In the genomic region with DNA sequence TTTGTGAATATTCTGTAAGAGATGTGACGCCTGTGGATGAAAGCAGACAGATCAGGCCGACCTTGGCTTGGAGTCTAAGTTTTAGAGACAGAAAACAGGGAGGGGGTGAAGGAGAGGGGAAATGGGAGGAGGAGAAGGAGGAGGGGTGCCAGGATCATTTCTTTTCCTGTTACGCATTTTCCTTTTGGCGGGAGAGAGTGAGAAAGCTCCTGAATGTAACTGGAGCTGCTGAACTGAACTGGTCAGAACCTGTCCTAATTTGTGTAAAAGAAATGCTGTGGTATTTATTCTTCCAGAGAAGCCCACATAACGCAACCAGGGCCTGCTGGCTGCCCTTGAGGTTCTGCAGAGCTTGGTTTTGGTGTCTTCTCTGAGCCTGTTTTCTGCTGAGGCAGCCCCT, we compare ENCODE assay signal across 14 cellular contexts. TPM values are rescaled to one million over a fixed set of nuclear protein-coding genes. Genes with fewer than 3 reads are reported as not detected.
A peak's percentile ranks its signal among the peaks of the same experiment; 100 is the strongest.
DNase-seq lines count a peak whose midpoint lies in the region; FAIRE-seq and TF ChIP-seq lines count a peak whose summit lies in the region.
"Had no signal": no experiment of that assay in that cellular context is flagged by ENCODE, and none has a peak within 500 bp of the region (broad histone marks: within the 10 kb centered on the region; RNA-seq: fewer than 3 reads in every experiment).

No MANE protein-coding gene starts in this region.

- H3K36me3 Mint-ChIP-seq in mesothelial cell of epicardium: no peaks in the 10 kb centered on the region
- H3K36me3 Mint-ChIP-seq: CD4-positive, CD25-positive, alpha-beta regulatory T cell; IgD-negative memory B cell had no signal

- H3K9me3 ChIP-seq in esophagus squamous epithelium (no peaks in the 10 kb centered on the region), tibial nerve (no peaks in the 10 kb centered on the region)

- TF ChIP-seq EP300 in tibial nerve (IDR thresholded peaks at IDR 0.05): peak in 1 of 2 donors; percentile 20

- H3K27ac ChIP-seq in VCaP (peak overlapping the region; percentile 86; the same call in 1 of the 2 replicates), esophagus squamous epithelium (peak overlapping the region; percentile 47 to 72 (median 58)), tibial nerve (peak overlapping the region in 3 of 4 donors; percentile 13 to 78 (median 76))

- DNase-seq in esophagus squamous epithelium (lab: John Stamatoyannopoulos, UW) (no peak), mesothelial cell of epicardium (ENCODE audit: low spot score in 2 of 2, unreplicated experiment in 2 of 2) (no peak), tibial nerve (ENCODE audit: low spot score in 2 of 2) (no peak), GM12891 (ENCODE audit: insufficient read length, low spot score) (no peak), HUDEP-2 (lab: John Stamatoyannopoulos, UW; ENCODE audit: unreplicated experiment in 76 of 76) (no peak), frontal cortex (ENCODE audit: low spot score in 2 of 2) (no peak)
- DNase-seq: activated T-cell treated with anti-CD3 and anti-CD28 coated beads for 4 hours; CD4-positive, CD25-positive, alpha-beta regulatory T cell; NCI-H1436 had no signal

- H3K9me3 Mint-ChIP-seq in mesothelial cell of epicardium: no peaks in the 10 kb centered on the region
- H3K9me3 Mint-ChIP-seq: CD4-positive, CD25-positive, alpha-beta regulatory T cell; stimulated activated naive CD8-positive, alpha-beta T cell treated with anti-CD3 and anti-CD28 coated beads, Interleukin-15, Interleukin-2, amounts not matched to agents 100 ng/mL and 50 ng/mL, for 24 hours had no signal

- 41 to 47% methylated on average over 5 of the region's 5 CpGs for WGBS in esophagus squamous epithelium, 2 donors
- WGBS in tibial nerve, 2 donors: 58 to 60% methylated on average over 5 of the region's 5 CpGs

- TF ChIP-seq POLR2A in esophagus squamous epithelium (IDR thresholded peaks at IDR 0.05): no peak
- TF ChIP-seq POLR2A in tibial nerve (IDR thresholded peaks at IDR 0.05): no peak
- no peak for TF ChIP-seq POLR2A in GM12891 (IDR thresholded peaks at IDR 0.05; ENCODE audit: low read depth, low read length)

- peak overlapping the region in 1 of 4 donors; percentile 23 for H3K4me3 ChIP-seq in esophagus squamous epithelium
- H3K4me3 ChIP-seq in tibial nerve: no peak overlapping the region

- peaks cover 69% of the 10 kb centered on the region for H3K4me1 Mint-ChIP-seq in mesothelial cell of epicardium

- FAIRE-seq in GM12891 (lab: Jason Lieb, UNC): no peak
- no peak for FAIRE-seq in frontal cortex (lab: Jason Lieb, UNC)
- FAIRE-seq: endometrium, G401.6 had no signal

- H3K36me3 ChIP-seq in esophagus squamous epithelium: no peaks in the 10 kb centered on the region
- no peaks in the 10 kb centered on the region for H3K36me3 ChIP-seq in tibial nerve

- H3K27me3 Mint-ChIP-seq in mesothelial cell of epicardium (ENCODE audit: low read depth): no peaks in the 10 kb centered on the region
- H3K27me3 Mint-ChIP-seq: CD4-positive, CD25-positive, alpha-beta regulatory T cell; stimulated activated naive CD8-positive, alpha-beta T cell treated with anti-CD3 and anti-CD28 coated beads, Interleukin-15, Interleukin-2, amounts not matched to agents 100 ng/mL and 50 ng/mL, for 24 hours had no signal

- H3K27me3 ChIP-seq in esophagus squamous epithelium (no peaks in the 10 kb centered on the region), tibial nerve (no peaks in the 10 kb centered on the region)

- H3K4me1 ChIP-seq in esophagus squamous epithelium (peaks cover 4 to 67% (median 38%) of the 10 kb centered on the region in 3 donors), tibial nerve (peaks cover 1 to 84% (median 24%) of the 10 kb centered on the region in 4 donors)

- peak overlapping the region; percentile 57 for H3K27ac Mint-ChIP-seq in mesothelial cell of epicardium
- H3K27ac Mint-ChIP-seq: stimulated activated naive CD8-positive, alpha-beta T cell treated with anti-CD3 and anti-CD28 coated beads, Interleukin-15, Interleukin-2, amounts not matched to agents 100 ng/mL and 50 ng/mL, for 24 hours had no signal

- H3K4me3 Mint-ChIP-seq in mesothelial cell of epicardium: no peak overlapping the region
- H3K4me3 Mint-ChIP-seq: CD4-positive, CD25-positive, alpha-beta regulatory T cell; IgD-negative memory B cell; stimulated activated naive CD8-positive, alpha-beta T cell treated with anti-CD3 and anti-CD28 coated beads, Interleukin-15, Interleukin-2, amounts not matched to agents 100 ng/mL and 50 ng/mL, for 24 hours had no signal

- intact Hi-C loops in esophagus squamous epithelium (cut with DNase I): no loop called here

- TF ChIP-seq CTCF in VCaP (conservative IDR thresholded peaks at IDR 0.05) (no peak), esophagus squamous epithelium (IDR thresholded peaks at IDR 0.05) (no peak), mesothelial cell of epicardium (IDR thresholded peaks at IDR 0.05; ENCODE audit: unreplicated experiment) (no peak), tibial nerve (IDR thresholded peaks at IDR 0.05) (no peak)

TF ChIP-seq in GM12891, 5 proteins besides CTCF, POLR2A, EP300 and RAD21:
- TF ChIP-seq POU2F2 (IDR thresholded peaks at IDR 0.05; ENCODE audit: low read depth, low read length): no peak

RNA-seq across cellular contexts. Expression of a gene that starts 41.9 kb away (rescaled TPM):
- total RNA-seq in esophagus squamous epithelium (100 to 1,000 TPM in 1 of 4 donors, 10 to 100 TPM in 3; 43.8 to 148 (median 69.8) TPM), mesothelial cell of epicardium (133 to 148 TPM (median 146 TPM) in 3 replicates), tibial nerve (100 to 1,000 TPM; 279 to 370 (median 307) TPM), frontal cortex (33.8 TPM)
- polyA plus RNA-seq in GM12891 (2012; ENCODE audit: low read depth, missing spikeins): 12.6 TPM
